ENCODE assay signal across 14 cellular contexts in genomic region chr2:232879618-232880494, GRCh38.
"Had no signal": no experiment of that assay in that cellular context is flagged by ENCODE, and none has a peak within 500 bp of the region (broad histone marks: within the 10 kb centered on the region; RNA-seq: fewer than 3 reads in every experiment).

No MANE protein-coding gene starts in this region.

- H3K4me3 ChIP-seq: gastroesophageal sphincter, pancreas, smooth muscle cell had no signal

- ATAC-seq: gastroesophageal sphincter; pancreas; stimulated activated effector memory CD8-positive, alpha-beta T cell treated with anti-CD3 and anti-CD28 coated beads, Interleukin-12 subunit alpha, Interleukin-12 subunit beta, amount 100 ng/mL, for 72 hours had no signal

- H3K9me3 Mint-ChIP-seq: activated CD4-positive, alpha-beta memory T cell treated with anti-CD3 and anti-CD28 coated beads for 36 hours; stimulated activated effector memory CD8-positive, alpha-beta T cell treated with anti-CD3 and anti-CD28 coated beads, Interleukin-12 subunit alpha, Interleukin-12 subunit beta, amount 100 ng/mL, for 72 hours had no signal

- DNase-seq: activated CD4-positive, alpha-beta memory T cell treated with anti-CD3 and anti-CD28 coated beads for 36 hours; activated gamma-delta T cell; activated T-cell treated with anti-CD3 and anti-CD28 coated beads, Interleukin-2, amount 50 U/mL, for 48 hours; amygdala; hippocampal formation; SW 1271; T1000; trophoblast cell had no signal

- H3K4me2 ChIP-seq: smooth muscle cell had no signal

- H3K27me3 ChIP-seq: pancreas had no signal

- H3K27ac Mint-ChIP-seq: activated CD4-positive, alpha-beta memory T cell treated with anti-CD3 and anti-CD28 coated beads for 36 hours; activated naive CD8-positive, alpha-beta T cell; stimulated activated effector memory CD8-positive, alpha-beta T cell treated with anti-CD3 and anti-CD28 coated beads, Interleukin-12 subunit alpha, Interleukin-12 subunit beta, amount 100 ng/mL, for 72 hours had no signal

- H3K27ac ChIP-seq: gastroesophageal sphincter, pancreas had no signal

- H3K36me3 Mint-ChIP-seq: activated CD4-positive, alpha-beta memory T cell treated with anti-CD3 and anti-CD28 coated beads for 36 hours; activated naive CD8-positive, alpha-beta T cell; stimulated activated effector memory CD8-positive, alpha-beta T cell treated with anti-CD3 and anti-CD28 coated beads, Interleukin-12 subunit alpha, Interleukin-12 subunit beta, amount 100 ng/mL, for 72 hours had no signal

- FAIRE-seq: endothelial cell of umbilical vein, pancreas had no signal

- H3K4me3 Mint-ChIP-seq: activated CD4-positive, alpha-beta memory T cell treated with anti-CD3 and anti-CD28 coated beads for 36 hours; activated naive CD8-positive, alpha-beta T cell; stimulated activated effector memory CD8-positive, alpha-beta T cell treated with anti-CD3 and anti-CD28 coated beads, Interleukin-12 subunit alpha, Interleukin-12 subunit beta, amount 100 ng/mL, for 72 hours had no signal

- H3K36me3 ChIP-seq: gastroesophageal sphincter, pancreas had no signal

- H3K9me3 ChIP-seq: gastroesophageal sphincter, pancreas had no signal
